16 cellular contexts compared by ENCODE assay signal in genomic region chr14:60642790-60643397, GRCh38. TPM values are rescaled to one million over a fixed set of nuclear protein-coding genes. Genes with fewer than 3 reads are reported as not detected.
A peak's percentile ranks its signal among the peaks of the same experiment; 100 is the strongest.
DNase-seq lines count a peak whose midpoint lies in the region; ATAC-seq, FAIRE-seq and TF ChIP-seq lines count a peak whose summit lies in the region.
"Had no signal": no experiment of that assay in that cellular context is flagged by ENCODE, and none has a peak within 500 bp of the region (broad histone marks: within the 10 kb centered on the region; RNA-seq: fewer than 3 reads in every experiment).

No MANE protein-coding gene starts in this region.

- peaks cover 0 to 1% of the 10 kb centered on the region in 2 donors for H3K36me3 Mint-ChIP-seq in activated T-cell treated with anti-CD3 and anti-CD28 coated beads, Interleukin-2, amount 50 U/mL, for 72 hours (ENCODE audit: insufficient read depth in 2 of 2)
- H3K36me3 Mint-ChIP-seq in stimulated activated memory B cell treated with anti-CD40 and anti-IgM and Interleukin-4, amounts not matched to agents 10 μg/mL and 1 μg/mL and 100 μg/mL, for 72 hours = no peaks in the 10 kb centered on the region

- TF ChIP-seq EP300 in SK-N-SH (IDR thresholded peaks at IDR 0.05; ENCODE audit: borderline replicate concordance in 1 of 2, low read depth in 1 of 2, low read length in 1 of 2) = no peak

- peak; percentile 21 to 25 for ATAC-seq in activated T-cell treated with anti-CD3 and anti-CD28 coated beads, Interleukin-2, amount 50 U/mL, for 72 hours (replicated peaks in 1 of 2)
- ATAC-seq in stimulated activated memory B cell treated with anti-CD40 and anti-IgM and Interleukin-4, amounts not matched to agents 10 μg/mL and 1 μg/mL and 100 μg/mL, for 72 hours = no peak
- no peak for ATAC-seq in GM19324 (IDR thresholded peaks at IDR 0.05; ENCODE audit: low FRiP score, unreplicated experiment)
- ATAC-seq: gastroesophageal sphincter, HCT116 had no signal

- H3K9me3 Mint-ChIP-seq in activated T-cell treated with anti-CD3 and anti-CD28 coated beads, Interleukin-2, amount 50 U/mL, for 72 hours = no peaks in the 10 kb centered on the region
- no peaks in the 10 kb centered on the region for H3K9me3 Mint-ChIP-seq in stimulated activated memory B cell treated with anti-CD40 and anti-IgM and Interleukin-4, amounts not matched to agents 10 μg/mL and 1 μg/mL and 100 μg/mL, for 72 hours

- H3F3A ChIP-seq in SK-N-SH (replicated peaks; ENCODE audit: insufficient read depth) = peaks cover 27% of the 10 kb centered on the region

- TF ChIP-seq CTCF in SK-N-SH (IDR thresholded peaks at IDR 0.05) = no peak
- TF ChIP-seq CTCF in kidney (IDR thresholded peaks at IDR 0.05; ENCODE audit: borderline replicate concordance, extremely low read depth, insufficient read depth) = no peak

- H4K20me1 ChIP-seq in SK-N-SH (ENCODE audit: insufficient read depth) = peaks cover 35% of the 10 kb centered on the region

- H3K4me3 ChIP-seq in SK-N-SH (ENCODE audit: low read depth in 2 of 2, low read length in 1 of 2) = peak overlapping the region; percentile 61 to 74; a peak in 3 of 4 replicates
- H3K4me3 ChIP-seq in kidney (ENCODE audit: low read length in 2 of 2) = no peak overlapping the region
- H3K4me3 ChIP-seq: adrenal gland had no signal

- 28% methylated on average over 30 of the region's 34 CpGs for WGBS in SK-N-SH (ENCODE audit: low lambda C conversion rate)

- no peaks in the 10 kb centered on the region for H3K27me3 ChIP-seq in SK-N-SH (ENCODE audit: insufficient read depth)

- DNase-seq in activated T-cell treated with anti-CD3 and anti-CD28 coated beads, Interleukin-2, amount 50 U/mL, for 72 hours = no peak
- no peak for DNase-seq in activated T-cell treated with anti-CD3 and anti-CD28 coated beads, Interleukin-2, amount 50 U/mL, for 1 hour
- DNase-seq in SK-N-SH (no peak), kidney (peak; percentile 49), NCI-H526 (lab: John Stamatoyannopoulos, UW) (no peak)
- DNase-seq in activated effector memory CD4-positive, alpha-beta T cell treated with Interleukin-2 at 50 U/mL for 16 hours = no peak
- DNase-seq: adrenal gland, Karpas-422, NCI-H2107 had no signal

- peaks cover 53% of the 10 kb centered on the region for H3K4me1 Mint-ChIP-seq in activated T-cell treated with anti-CD3 and anti-CD28 coated beads, Interleukin-2, amount 50 U/mL, for 72 hours (ENCODE audit: low read depth)
- peaks cover 28% of the 10 kb centered on the region for H3K4me1 Mint-ChIP-seq in stimulated activated memory B cell treated with anti-CD40 and anti-IgM and Interleukin-4, amounts not matched to agents 10 μg/mL and 1 μg/mL and 100 μg/mL, for 72 hours

- H3K9me3 ChIP-seq in SK-N-SH (no peaks in the 10 kb centered on the region), kidney (ENCODE audit: control insufficient read depth in 1 of 2, low read length in 2 of 2) (no peaks in the 10 kb centered on the region)
- H3K9me3 ChIP-seq: adrenal gland, gastroesophageal sphincter had no signal

- H3K27ac ChIP-seq in SK-N-SH (ENCODE audit: low read depth in 2 of 2, low read length in 1 of 2) (peak overlapping the region in 1 of 2 experiments; percentile 87; a peak in 2 of 4 replicates), kidney (ENCODE audit: low read depth in 2 of 2, low read length in 2 of 2) (no peak overlapping the region)
- H3K27ac ChIP-seq: adrenal gland, gastroesophageal sphincter had no signal

- H3K9me2 ChIP-seq in SK-N-SH = no peaks in the 10 kb centered on the region

- POLR2A ChIA-PET in SK-N-SH (lab: Yijun Ruan, JAX) = no interaction called here

- H3K27ac Mint-ChIP-seq in activated T-cell treated with anti-CD3 and anti-CD28 coated beads, Interleukin-2, amount 50 U/mL, for 72 hours = no peak overlapping the region
- no peak overlapping the region for H3K27ac Mint-ChIP-seq in stimulated activated memory B cell treated with anti-CD40 and anti-IgM and Interleukin-4, amounts not matched to agents 10 μg/mL and 1 μg/mL and 100 μg/mL, for 72 hours

- no peak for FAIRE-seq in kidney (lab: Jason Lieb, UNC)
- FAIRE-seq: GM12891, GM19239, urothelium cell line had no signal

- CTCF ChIA-PET in SK-N-SH (lab: Yijun Ruan, JAX) = interaction anchor here (0.8 to 3.2 kb wide), 7 partner anchors 11 to 1195 kb away, joined by 3 to 13 read pairs (median 5); no protein-coding TSS in a partner anchor

- no peak overlapping the region for H2AFZ ChIP-seq in SK-N-SH (ENCODE audit: low read depth)

- H3K79me2 ChIP-seq in SK-N-SH (ENCODE audit: insufficient read depth) = peaks cover 98% of the 10 kb centered on the region

- peaks cover 100% of the 10 kb centered on the region for H3K27me3 Mint-ChIP-seq in activated T-cell treated with anti-CD3 and anti-CD28 coated beads, Interleukin-2, amount 50 U/mL, for 72 hours (ENCODE audit: low read depth)
- H3K27me3 Mint-ChIP-seq in stimulated activated memory B cell treated with anti-CD40 and anti-IgM and Interleukin-4, amounts not matched to agents 10 μg/mL and 1 μg/mL and 100 μg/mL, for 72 hours = peaks cover 99% of the 10 kb centered on the region

- H3K36me3 ChIP-seq in SK-N-SH (replicated peaks in 1 of 2; ENCODE audit: control insufficient read depth in 1 of 2, insufficient read depth in 2 of 2, low read length in 1 of 2) = peaks cover 47 to 73% of the 10 kb centered on the region in 2 experiments
- H3K36me3 ChIP-seq in kidney (ENCODE audit: control insufficient read depth in 1 of 2, insufficient read depth in 2 of 2, low read length in 2 of 2) = no peaks in the 10 kb centered on the region
- H3K36me3 ChIP-seq: adrenal gland, gastroesophageal sphincter had no signal

- no peak for TF ChIP-seq RAD21 in SK-N-SH (IDR thresholded peaks at IDR 0.05; ENCODE audit: low read length)

- peak overlapping the region; percentile 71 to 72 for H3K4me3 Mint-ChIP-seq in activated T-cell treated with anti-CD3 and anti-CD28 coated beads, Interleukin-2, amount 50 U/mL, for 72 hours
- H3K4me3 Mint-ChIP-seq in stimulated activated memory B cell treated with anti-CD40 and anti-IgM and Interleukin-4, amounts not matched to agents 10 μg/mL and 1 μg/mL and 100 μg/mL, for 72 hours = peak overlapping the region; percentile 23

- peak overlapping the region; percentile 94 for H3K9ac ChIP-seq in SK-N-SH
- no peak overlapping the region for H3K9ac ChIP-seq in kidney (ENCODE audit: low read length in 2 of 2)

- intact Hi-C loops in kidney (cut with DNase I) = no loop called here

- H3K4me2 ChIP-seq in SK-N-SH = peak overlapping the region; percentile 86

- H3K4me1 ChIP-seq in SK-N-SH (ENCODE audit: control insufficient read depth in 1 of 2, insufficient read depth in 2 of 2, low read depth in 1 of 2, low read length in 1 of 2) = peaks cover 17 to 25% of the 10 kb centered on the region in 2 experiments; a peak in 3 of 4 replicates
- H3K4me1 ChIP-seq in kidney (ENCODE audit: control insufficient read depth in 1 of 2, insufficient read depth in 1 of 2, low read depth in 1 of 2, low read length in 2 of 2) = peaks cover 5 to 12% of the 10 kb centered on the region in 2 donors

TF ChIP-seq in SK-N-SH, 30 proteins besides CTCF, POLR2A, EP300 and RAD21:
- TF ChIP-seq RCOR1 (IDR thresholded peaks at IDR 0.05; ENCODE audit: low read length) = no peak
- TF ChIP-seq, protein P1, sequence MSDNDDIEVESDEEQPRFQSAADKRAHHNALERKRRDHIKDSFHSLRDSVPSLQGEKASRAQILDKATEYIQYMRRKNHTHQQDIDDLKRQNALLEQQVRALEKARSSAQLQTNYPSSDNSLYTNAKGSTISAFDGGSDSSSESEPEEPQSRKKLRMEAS (IDR thresholded peaks at IDR 0.05; ENCODE audit: low read depth) = no peak

RNA-seq across cellular contexts. Expression of gene SIX1, which starts 6.4 kb away (rescaled TPM):
- total RNA-seq in activated T-cell treated with anti-CD3 and anti-CD28 coated beads, Interleukin-2, amount 50 U/mL, for 72 hours = not detected
- polyA plus RNA-seq in SK-N-SH (2012; rRNA removed) (31.2 and 52.1 TPM in 2 replicates), kidney (ENCODE audit: insufficient read depth, low read depth, low replicate concordance) (0.13 TPM)
- 34.8 and 43.7 TPM in 2 replicates for polyA plus RNA-seq in SK-N-SH (2012; cell fraction: cytosol; rRNA removed)
- 42.7 and 45.1 TPM in 2 replicates for polyA plus RNA-seq in SK-N-SH (2012; cell fraction: nucleus; rRNA removed)
- total RNA-seq in kidney = 0.16 TPM

Comparison
In these comparisons a context has a peak if more than half of its experiments do, and no peak if none do; other contexts are left out.
1. ATAC-seq: peak in activated T-cell treated with anti-CD3 and anti-CD28 coated beads, Interleukin-2, amount 50 U/mL, for 72 hours (2 of 2); none in stimulated activated memory B cell treated with anti-CD40 and anti-IgM and Interleukin-4, amounts not matched to agents 10 μg/mL and 1 μg/mL and 100 μg/mL, for 72 hours (single experiment) and GM19324 (single experiment).
2. H3K4me3 ChIP-seq: peak in SK-N-SH (2 of 2); none in kidney (0 of 2).